Comparison of ENCODE assay signal across 1 cellular context in the genomic region with DNA sequence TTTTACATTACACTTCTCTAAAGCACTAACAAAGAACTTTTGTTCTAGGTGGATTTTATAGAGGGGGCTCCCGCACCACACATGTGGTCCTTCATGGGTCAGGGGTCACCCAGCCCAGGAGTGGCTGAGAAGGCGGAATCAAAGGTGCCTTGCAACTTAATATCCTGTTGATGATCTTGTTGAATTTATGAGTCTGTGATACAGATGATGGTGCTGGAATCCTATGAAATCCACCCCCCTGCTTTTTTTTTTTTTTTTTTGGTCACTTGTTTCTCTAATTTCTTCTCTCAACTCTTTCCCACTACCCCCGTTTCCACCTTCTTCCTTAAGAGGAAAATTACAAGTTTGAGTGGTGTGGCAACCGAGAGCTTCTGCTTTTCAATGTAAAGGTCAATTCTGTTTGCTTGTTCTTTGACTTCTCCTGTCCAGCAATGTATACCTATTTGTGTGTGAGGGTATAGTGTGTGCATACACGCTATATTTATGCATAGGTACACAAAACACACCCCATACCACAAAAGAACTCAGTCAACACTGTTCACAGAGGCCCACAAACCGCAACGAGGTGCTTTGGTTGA.
TF ChIP-seq lines count a peak whose summit lies in the region.

No MANE protein-coding gene starts in this region.

TF ChIP-seq in WTC11, 78 proteins besides CTCF, POLR2A, EP300 and RAD21 (continued from another document):
- no peak for TF ChIP-seq E2F5 (CRISPR knock-in tag; IDR thresholded peaks at IDR 0.05)
- no peak for TF ChIP-seq TCF7 (CRISPR knock-in tag; IDR thresholded peaks at IDR 0.05; ENCODE audit: low read depth)
- TF ChIP-seq SMAD4 (CRISPR knock-in tag; IDR thresholded peaks at IDR 0.05) = no peak
- TF ChIP-seq ZMAT4 (CRISPR knock-in tag; IDR thresholded peaks at IDR 0.05) = no peak
- TF ChIP-seq, protein P1, sequence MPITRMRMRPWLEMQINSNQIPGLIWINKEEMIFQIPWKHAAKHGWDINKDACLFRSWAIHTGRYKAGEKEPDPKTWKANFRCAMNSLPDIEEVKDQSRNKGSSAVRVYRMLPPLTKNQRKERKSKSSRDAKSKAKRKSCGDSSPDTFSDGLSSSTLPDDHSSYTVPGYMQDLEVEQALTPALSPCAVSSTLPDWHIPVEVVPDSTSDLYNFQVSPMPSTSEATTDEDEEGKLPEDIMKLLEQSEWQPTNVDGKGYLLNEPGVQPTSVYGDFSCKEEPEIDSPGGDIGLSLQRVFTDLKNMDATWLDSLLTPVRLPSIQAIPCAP (CRISPR knock-in tag; IDR thresholded peaks at IDR 0.05) = no peak
- TF ChIP-seq ZNF138 (CRISPR knock-in tag; conservative IDR thresholded peaks at IDR 0.05) = no peak
- no peak for TF ChIP-seq NR1H2 (CRISPR knock-in tag; IDR thresholded peaks at IDR 0.05)
